ENCODE assay signal across 26 cellular contexts in genomic region chr11:25953015-25953414, GRCh38.
"Had no signal": no experiment of that assay in that cellular context is flagged by ENCODE, and none has a peak within 500 bp of the region (broad histone marks: within the 10 kb centered on the region; RNA-seq: fewer than 3 reads in every experiment).

No MANE protein-coding gene starts in this region.

- H3K9me3 ChIP-seq: MG63, Peyer's patch had no signal

- ATAC-seq: HepG2, PC-3 had no signal

- H3K4me1 ChIP-seq: Peyer's patch, SJSA1 had no signal

- H3K27ac ChIP-seq: SJSA1, SK-N-MC had no signal

- H3K27me3 ChIP-seq: MG63, Peyer's patch, SJSA1 had no signal

- H3K4me3 ChIP-seq: MG63, Peyer's patch, SJSA1, SK-N-MC had no signal

- H3K36me3 ChIP-seq: MG63, Peyer's patch, SJSA1 had no signal

- DNase-seq: IMR-90; Karpas-422; KG1; MG63; NCI-H1092; NCI-H1105 treated with DMSO at 0.1 percent for 48 hours; NCI-H1417 treated with DMSO at 0.1 percent for 48 hours; NCI-H146; NCI-H1694 treated with DMSO at 0.1 percent for 48 hours; NCI-H1930; NCI-H2081; NCI-H2107; NCI-H226; NCI-H446; NCI-H510A; NCI-H524 treated with DMSO at 0.1 percent for 48 hours; NCI-H69; NCI-H774; NK-92 treated with Interleukin-12 subunit alpha and Interleukin-12 subunit beta, amount 100 ng/mL, for 24 hours; PC-3; Peyer's patch; Right ventricle myocardium superior; SIG-M5 had no signal

- FAIRE-seq: HepG2 had no signal
